14 cellular contexts compared by ENCODE assay signal in genomic region chr4:96913437-96914075, GRCh38.
DNase-seq lines count a peak whose midpoint lies in the region; ATAC-seq and TF ChIP-seq lines count a peak whose summit lies in the region.
"Had no signal": no experiment of that assay in that cellular context is flagged by ENCODE, and none has a peak within 500 bp of the region (broad histone marks: within the 10 kb centered on the region; RNA-seq: fewer than 3 reads in every experiment).

No MANE protein-coding gene starts in this region.

- ATAC-seq in Right ventricle myocardium superior (ENCODE audit: poor library complexity) = no peak
- ATAC-seq: CD8-positive, alpha-beta T cell; right lobe of liver had no signal

- no peaks in the 10 kb centered on the region for H3K27me3 ChIP-seq in MG63
- H3K27me3 ChIP-seq: right lobe of liver had no signal

- H3K4me3 ChIP-seq in MG63 (no peak overlapping the region), astrocyte of the cerebellum (ENCODE audit: low read depth, low read length) (no peak overlapping the region)
- H3K4me3 ChIP-seq: coronary artery, right lobe of liver had no signal

- H3K9me3 ChIP-seq in MG63 = no peaks in the 10 kb centered on the region
- H3K9me3 ChIP-seq: right lobe of liver had no signal

- no peak for TF ChIP-seq CTCF in astrocyte of the cerebellum (IDR thresholded peaks at IDR 0.05; ENCODE audit: low read depth, low read length, missing control alignments)

- DNase-seq in Ammon's horn (ENCODE audit: low spot score) (peak; percentile 32), MG63 (peak; percentile 0), astrocyte of the cerebellum (ENCODE audit: low read depth) (peak; percentile 2), islet precursor cell (peak; percentile 67), AG08395 (ENCODE audit: low spot score) (no peak), Right ventricle myocardium superior (no peak), NCI-H1436 (lab: John Stamatoyannopoulos, UW) (no peak)
- DNase-seq in stimulated activated CD4-positive, alpha-beta T cell treated with anti-CD3 and anti-CD28 coated beads, Interleukin-2, amount 100 ng/mL, for 48 hours = no peak
- DNase-seq: ACHN; CD8-positive, alpha-beta T cell; KBM-7; NCI-H146; right lobe of liver had no signal

- H3K36me3 ChIP-seq in MG63 = no peaks in the 10 kb centered on the region
- H3K36me3 ChIP-seq: right lobe of liver had no signal

- intact Hi-C loops in Right ventricle myocardium superior (cut with DNase I) = no loop called here

- in situ Hi-C loops in astrocyte of the cerebellum (cut with HindIII; ENCODE audit: low sequenced_read_pairs) = no loop called here

Comparison
In these comparisons a context has a peak if more than half of its experiments do, and no peak if none do; other contexts are left out.
1. DNase-seq: peak in Ammon's horn (single experiment), MG63 (single experiment), astrocyte of the cerebellum (single experiment) and islet precursor cell (single experiment); none in AG08395 (single experiment), Right ventricle myocardium superior (single experiment), NCI-H1436 (single experiment) and stimulated activated CD4-positive, alpha-beta T cell treated with anti-CD3 and anti-CD28 coated beads, Interleukin-2, amount 100 ng/mL, for 48 hours (0 of 2).